ENCODE assay signal across 13 cellular contexts in the genomic region with DNA sequence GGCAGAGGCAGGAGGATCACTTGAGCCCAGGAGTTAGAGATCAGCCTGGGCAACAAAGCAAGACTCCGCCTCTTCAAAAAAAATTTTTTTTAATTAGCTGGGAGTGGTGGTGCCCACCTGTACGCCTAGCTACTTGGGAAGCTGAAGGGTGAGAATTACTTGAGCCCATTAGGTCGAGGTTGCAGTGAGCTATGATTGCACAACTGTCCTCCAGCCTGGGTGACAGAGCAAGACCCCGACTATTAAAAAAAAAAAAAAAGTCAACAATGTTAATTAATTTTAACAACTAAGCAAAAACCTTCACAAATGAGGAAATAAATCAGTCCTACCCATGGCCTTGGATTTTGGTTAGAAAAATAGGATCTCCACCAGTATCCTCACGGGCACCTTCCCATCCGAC. TPM values are rescaled to one million over a fixed set of nuclear protein-coding genes. Genes with fewer than 3 reads are reported as not detected.
DNase-seq lines count a peak whose midpoint lies in the region; ATAC-seq and TF ChIP-seq lines count a peak whose summit lies in the region.
"Had no signal": no experiment of that assay in that cellular context is flagged by ENCODE, and none has a peak within 500 bp of the region (broad histone marks: within the 10 kb centered on the region; RNA-seq: fewer than 3 reads in every experiment).

No MANE protein-coding gene starts in this region.

- no peak overlapping the region for H3K23ac ChIP-seq in H9 (ENCODE audit: insufficient read length, low read depth, low read length)

- no peak overlapping the region for H2BK120ac ChIP-seq in H9 (ENCODE audit: low read depth, low read length, poor library complexity, severe bottlenecking)

- intact Hi-C loops in uterus (cut with DNase I; ENCODE audit: low total_unique reads) = no loop called here

- H3K23me2 ChIP-seq in H9 (ENCODE audit: insufficient read length, low read depth, low read length, poor library complexity, severe bottlenecking) = no peaks in the 10 kb centered on the region

- no CpG with 5 or more reads among the region's 6 CpGs for WGBS in H9 (ENCODE audit: extremely low coverage, insufficient read length, low lambda C conversion rate)

- no peak overlapping the region for H3T11ph ChIP-seq in H9 (ENCODE audit: low read length)

- no peaks in the 10 kb centered on the region for H3K9me3 Mint-ChIP-seq in H9
- H3K9me3 Mint-ChIP-seq in naive thymus-derived CD8-positive, alpha-beta T cell = no peaks in the 10 kb centered on the region
- H3K9me3 Mint-ChIP-seq: HFFc6 had no signal

- no peaks in the 10 kb centered on the region for H3K27me3 ChIP-seq in BLaER1 treated with 17β-estradiol and CSF1 and Interleukin-3, amounts not matched to agents 10 nM and 100 nM
- H3K27me3 ChIP-seq in H9 (ENCODE audit: insufficient read depth, low read length) = no peaks in the 10 kb centered on the region
- H3K27me3 ChIP-seq in uterus = no peaks in the 10 kb centered on the region

- TF ChIP-seq CTCF in H9 (conservative IDR thresholded peaks at IDR 0.05) (no peak), astrocyte of the cerebellum (IDR thresholded peaks at IDR 0.05; ENCODE audit: low read depth, low read length, missing control alignments) (no peak), uterus (IDR thresholded peaks at IDR 0.05) (no peak)

- no peak overlapping the region for H2AK5ac ChIP-seq in H9 (ENCODE audit: insufficient read length, low read length)

- H3K4me1 ChIP-seq in BLaER1 treated with 17β-estradiol and CSF1 and Interleukin-3, amounts not matched to agents 10 nM and 100 nM = peaks cover 28 to 43% (median 35%) of the 10 kb centered on the region in 10 experiments
- peaks cover 4% of the 10 kb centered on the region; the same call in 1 of the 2 replicates for H3K4me1 ChIP-seq in H9 (ENCODE audit: insufficient read depth, low read length)
- H3K4me1 ChIP-seq in uterus = peaks cover 7 to 8% of the 10 kb centered on the region in 2 donors

- no peak overlapping the region for H3K4ac ChIP-seq in H9 (ENCODE audit: low read depth, low read length)

- no peak overlapping the region for H2AFZ ChIP-seq in H9 (ENCODE audit: low read length)

- no peak overlapping the region for H4K91ac ChIP-seq in H9 (ENCODE audit: insufficient read length, low read depth, low read length)

- H3K4me3 Mint-ChIP-seq in H9 = peak overlapping the region; percentile 74 to 86
- peak overlapping the region in 9 of 10 donors; percentile 26 to 76 (median 61) for H3K4me3 Mint-ChIP-seq in naive thymus-derived CD8-positive, alpha-beta T cell
- H3K4me3 Mint-ChIP-seq: HFFc6 had no signal

- H2BK5ac ChIP-seq in H9 (ENCODE audit: insufficient read length, low read length) = no peak overlapping the region

- no peak overlapping the region for H3K56ac ChIP-seq in H9 (ENCODE audit: insufficient read length, low read depth, low read length)

- no peaks in the 10 kb centered on the region; a peak in 1 of 22 replicates for H4K20me1 ChIP-seq in BLaER1 treated with 17β-estradiol and CSF1 and Interleukin-3, amounts not matched to agents 10 nM and 100 nM
- H4K20me1 ChIP-seq in H9 (ENCODE audit: control insufficient read depth, insufficient read depth, insufficient read length) = no peaks in the 10 kb centered on the region

- peaks cover 9% of the 10 kb centered on the region for H3K27me3 Mint-ChIP-seq in H9 (ENCODE audit: low read depth)
- H3K27me3 Mint-ChIP-seq in naive thymus-derived CD8-positive, alpha-beta T cell = no peaks in the 10 kb centered on the region
- H3K27me3 Mint-ChIP-seq: activated naive CD8-positive, alpha-beta T cell had no signal

- in situ Hi-C loops in astrocyte of the cerebellum (cut with HindIII; ENCODE audit: low sequenced_read_pairs) = no loop called here

- H3K18ac ChIP-seq in H9 (ENCODE audit: insufficient read length, low read depth, low read length) = no peak overlapping the region

- H3K9me3 ChIP-seq in BLaER1 treated with 17β-estradiol and CSF1 and Interleukin-3, amounts not matched to agents 10 nM and 100 nM (replicated peaks in 1 of 11) = no peaks in the 10 kb centered on the region
- H3K9me3 ChIP-seq in H9 (ENCODE audit: control insufficient read depth, low read depth, low read length) = no peaks in the 10 kb centered on the region
- H3K9me3 ChIP-seq in uterus = no peaks in the 10 kb centered on the region

- TF ChIP-seq POLR2A in uterus (IDR thresholded peaks at IDR 0.05) = no peak

- peak overlapping the region in 4 of 11 experiments; percentile 42 to 55 (median 43); a peak in 3 of 22 replicates for H3K9ac ChIP-seq in BLaER1 treated with 17β-estradiol and CSF1 and Interleukin-3, amounts not matched to agents 10 nM and 100 nM
- no peak overlapping the region for H3K9ac ChIP-seq in H9 (ENCODE audit: extremely low read depth, insufficient read length, low read length)

- DNase-seq in H9 (no peak), astrocyte of the cerebellum (ENCODE audit: low read depth) (no peak), amygdala (lab: John Stamatoyannopoulos, UW) (no peak), kidney glomerular epithelial cell (lab: John Stamatoyannopoulos, UW) (no peak), uterus (no peak)
- DNase-seq in naive thymus-derived CD8-positive, alpha-beta T cell = no peak
- no peak for DNase-seq in NK-92 treated with Interleukin-12 subunit alpha and Interleukin-12 subunit beta, amount 100 ng/mL, for 24 hours (lab: John Stamatoyannopoulos, UW)
- DNase-seq: HFFc6, NCI-H446 treated with DMSO at 0.1 percent for 48 hours, SIG-M5 had no signal

- no peaks in the 10 kb centered on the region for H3K36me3 Mint-ChIP-seq in H9 (ENCODE audit: insufficient read depth in 1 of 3, low read depth in 3 of 3)
- H3K36me3 Mint-ChIP-seq in naive thymus-derived CD8-positive, alpha-beta T cell = peaks cover 0 to 49% (median 15%) of the 10 kb centered on the region in 3 donors

- H3K4me3 ChIP-seq in BLaER1 treated with 17β-estradiol and CSF1 and Interleukin-3, amounts not matched to agents 10 nM and 100 nM = peak overlapping the region in 8 of 10 experiments; percentile 45 to 66 (median 51); a peak in 12 of 20 replicates
- H3K4me3 ChIP-seq in astrocyte of the cerebellum (ENCODE audit: low read depth, low read length) = peak overlapping the region; percentile 22
- no peak overlapping the region for H3K4me3 ChIP-seq in uterus

- ATAC-seq in naive thymus-derived CD8-positive, alpha-beta T cell = no peak

- H2BK15ac ChIP-seq in H9 (ENCODE audit: low read depth, low read length) = no peak overlapping the region

- H4K5ac ChIP-seq in H9 (ENCODE audit: insufficient read length, low read depth, low read length) = no peak overlapping the region

- peak overlapping the region; percentile 56 to 87 (median 76); a peak in 21 of 22 replicates for H3K4me2 ChIP-seq in BLaER1 treated with 17β-estradiol and CSF1 and Interleukin-3, amounts not matched to agents 10 nM and 100 nM
- peak overlapping the region; percentile 53 for H3K4me2 ChIP-seq in H9 (ENCODE audit: insufficient read depth, insufficient read length, low read length)

- no peak overlapping the region for H3K14ac ChIP-seq in H9 (ENCODE audit: insufficient read depth, low read length)

- H2BK12ac ChIP-seq in H9 (ENCODE audit: insufficient read length, low read depth, low read length) = no peak overlapping the region

- no peaks in the 10 kb centered on the region for H3K79me2 ChIP-seq in H9 (ENCODE audit: insufficient read depth, low read length)

- no peak overlapping the region for H4K8ac ChIP-seq in H9 (replicated peaks; ENCODE audit: insufficient read length, low read depth, low read length)

- POLR2A ChIA-PET in naive thymus-derived CD8-positive, alpha-beta T cell (lab: Charles Lee) = interaction anchor here (0.6 to 1.3 kb wide), 6 partner anchors 33 to 458 kb away, joined by 3 to 7 read pairs (median 4); partner anchors contain the start of gene DNAJC7

- H3K36me3 ChIP-seq in BLaER1 treated with 17β-estradiol and CSF1 and Interleukin-3, amounts not matched to agents 10 nM and 100 nM = peaks cover 0 to 23% (median 0%) of the 10 kb centered on the region in 11 experiments; a peak in 3 of 22 replicates
- no peaks in the 10 kb centered on the region for H3K36me3 ChIP-seq in uterus

- H2BK20ac ChIP-seq in H9 (ENCODE audit: low read depth, low read length, poor library complexity, severe bottlenecking) = no peak overlapping the region

- H3K27ac Mint-ChIP-seq in H9 = peak overlapping the region in 1 of 3 experiments; percentile 97; a peak in 1 of 7 replicates
- H3K27ac Mint-ChIP-seq in naive thymus-derived CD8-positive, alpha-beta T cell = peak overlapping the region in 1 of 10 donors; percentile 75
- H3K27ac Mint-ChIP-seq: activated naive CD8-positive, alpha-beta T cell; HFFc6 had no signal

- peaks cover 23 to 26% of the 10 kb centered on the region in 2 experiments for H3K4me1 Mint-ChIP-seq in H9
- peaks cover 17 to 46% (median 39%) of the 10 kb centered on the region in 4 donors for H3K4me1 Mint-ChIP-seq in naive thymus-derived CD8-positive, alpha-beta T cell

- H3K27ac ChIP-seq in BLaER1 treated with 17β-estradiol and CSF1 and Interleukin-3, amounts not matched to agents 10 nM and 100 nM = no peak overlapping the region
- no peak overlapping the region for H3K27ac ChIP-seq in H9 (ENCODE audit: insufficient read length, low read depth, low read length)
- H3K27ac ChIP-seq in uterus = no peak overlapping the region

- H3K79me1 ChIP-seq in H9 (ENCODE audit: insufficient read depth, low read depth, low read length, poor library complexity, severe bottlenecking) = no peaks in the 10 kb centered on the region

RNA-seq across cellular contexts. Expression of gene DHX58, which starts 5.4 kb away (rescaled TPM):
- total RNA-seq in H9 (2021) = 3.9 and 4.5 TPM in 2 replicates
- 10 to 100 TPM; 53.1 to 57.3 TPM for total RNA-seq in naive thymus-derived CD8-positive, alpha-beta T cell
- polyA plus RNA-seq in naive thymus-derived CD8-positive, alpha-beta T cell = 10 to 100 TPM in 2 of 3 donors, 1 to 10 TPM in 1; 7.3 to 21.7 (median 13.6) TPM
- total RNA-seq in uterus = 10 to 100 TPM; 12.9 to 21.3 (median 16.2) TPM

RNA-seq across cellular contexts. Expression of gene ZNF385C, which starts 8.9 kb away (rescaled TPM):
- total RNA-seq in H9 (2021) (2.8 and 3.1 TPM in 2 replicates), uterus (1 to 10 TPM in 1 of 4 donors, under 1 TPM in 1, not detected in 2; 0.48 to 1.0 TPM)
- total RNA-seq in naive thymus-derived CD8-positive, alpha-beta T cell = under 1 TPM; 0.18 to 0.36 TPM
- polyA plus RNA-seq in naive thymus-derived CD8-positive, alpha-beta T cell = under 1 TPM in 2 of 3 donors, not detected in 1; 0.09 to 0.10 TPM
- total RNA-seq: glomerular endothelial cell, HFFc6 had no signal

RNA-seq across cellular contexts. Expression of gene KAT2A, which starts 14.0 kb away (rescaled TPM):
- 39.1 and 43.5 TPM in 2 replicates for total RNA-seq in H9 (2021)
- total RNA-seq in naive thymus-derived CD8-positive, alpha-beta T cell = 10 to 100 TPM; 65.3 to 73.3 TPM
- polyA plus RNA-seq in naive thymus-derived CD8-positive, alpha-beta T cell = 10 to 100 TPM in 1 of 3 donors, 1 to 10 TPM in 2; 5.1 to 11.8 (median 8.8) TPM
- 10 to 100 TPM; 20.9 to 80.9 (median 39.2) TPM for total RNA-seq in uterus

RNA-seq across cellular contexts. Expression of gene HSPB9, which starts 15.5 kb away (rescaled TPM):
- 0.15 and 0.18 TPM in 2 replicates for total RNA-seq in H9 (2021)
- total RNA-seq in naive thymus-derived CD8-positive, alpha-beta T cell = not detected
- polyA plus RNA-seq in naive thymus-derived CD8-positive, alpha-beta T cell = not detected
- under 1 TPM in 1 of 4 donors, not detected in 3; 0.28 TPM for total RNA-seq in uterus
- total RNA-seq: glomerular endothelial cell, HFFc6 had no signal

RNA-seq across cellular contexts. Expression of gene RAB5C, which starts 47.7 kb away (rescaled TPM):
- total RNA-seq in H9 (2021) = 73.8 and 75.7 TPM in 2 replicates
- total RNA-seq in naive thymus-derived CD8-positive, alpha-beta T cell = 10 to 100 TPM; 63.6 to 73.5 TPM
- polyA plus RNA-seq in naive thymus-derived CD8-positive, alpha-beta T cell = 10 to 100 TPM; 57.3 to 88.4 (median 60.6) TPM
- total RNA-seq in uterus = 100 to 1,000 TPM in 1 of 4 donors, 10 to 100 TPM in 3; 51.7 to 105 (median 68.0) TPM

Comparison
In these comparisons a context has a peak if more than half of its experiments do, and no peak if none do; other contexts are left out.
1. H3K4me3 ChIP-seq: peak in BLaER1 treated with 17β-estradiol and CSF1 and Interleukin-3, amounts not matched to agents 10 nM and 100 nM (8 of 10) and astrocyte of the cerebellum (single experiment); none in uterus (0 of 2).